Comparison of ENCODE assay signal across 14 cellular contexts in the genomic region with DNA sequence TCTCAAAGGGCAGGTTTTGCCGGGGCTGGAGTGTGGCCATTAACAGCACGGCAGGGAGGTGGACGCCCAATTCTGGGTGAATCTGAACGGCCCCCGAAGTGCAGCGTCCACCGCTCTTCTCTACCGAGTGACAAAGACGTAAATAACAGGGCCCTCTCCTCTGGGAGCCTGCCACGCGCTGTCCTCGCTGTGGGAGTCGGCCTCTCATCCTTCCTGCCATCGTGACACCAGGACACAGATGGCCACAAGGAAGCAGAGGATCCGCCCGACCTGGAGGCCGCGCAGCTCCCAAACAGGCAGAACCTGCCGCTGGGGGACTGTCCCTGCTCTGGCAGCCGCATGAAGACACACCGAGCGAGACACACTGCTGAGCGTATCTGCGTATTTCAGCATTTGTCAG. TPM values are rescaled to one million over a fixed set of nuclear protein-coding genes. Genes with fewer than 3 reads are reported as not detected.
"Had no signal": no experiment of that assay in that cellular context is flagged by ENCODE, and none has a peak within 500 bp of the region (broad histone marks: within the 10 kb centered on the region; RNA-seq: fewer than 3 reads in every experiment).

No MANE protein-coding gene starts in this region.

- H3K27me3 ChIP-seq: dorsolateral prefrontal cortex, foreskin keratinocyte, heart left ventricle, neutrophil, right atrium auricular region, suprapubic skin had no signal

- DNase-seq: activated B cell treated with CpG ODN at 0.5 μM for 24 hours; activated CD4-positive, alpha-beta T cell treated with anti-CD3 and anti-CD28 coated beads, Interleukin-2, amount 10 ng/mL, durations not matched to agents 24 days and 14 days; amygdala; foreskin keratinocyte; heart left ventricle; islet precursor cell; naive thymus-derived CD4-positive, alpha-beta T cell; stimulated activated CD4-positive, alpha-beta T cell treated with anti-CD3 and anti-CD28 coated beads, Interleukin-2, amount 100 ng/mL, for 24 hours; stimulated activated naive B cell treated with anti-CD40 and anti-IgM and Interleukin-4, amounts not matched to agents 10 μg/mL and 1 μg/mL and 100 μg/mL, for 72 hours had no signal

- H3K4me3 ChIP-seq: dorsolateral prefrontal cortex, heart left ventricle, lung, right atrium auricular region, suprapubic skin had no signal

- H3K4me1 ChIP-seq: foreskin keratinocyte, right atrium auricular region, suprapubic skin had no signal

- ATAC-seq: foreskin keratinocyte; naive thymus-derived CD4-positive, alpha-beta T cell; stimulated activated naive B cell treated with anti-CD40 and anti-IgM and Interleukin-4, amounts not matched to agents 10 μg/mL and 1 μg/mL and 100 μg/mL, for 72 hours had no signal

- H3K9me3 ChIP-seq: heart left ventricle, neutrophil, right atrium auricular region, suprapubic skin had no signal

- H3K27ac ChIP-seq: dorsolateral prefrontal cortex, foreskin keratinocyte, neutrophil, right atrium auricular region, suprapubic skin had no signal

RNA-seq across cellular contexts. Expression of a gene that starts 38.9 kb away (rescaled TPM):
- polyA plus RNA-seq: naive thymus-derived CD4-positive, alpha-beta T cell had no signal
